Comparison of ENCODE assay signal across 1 cellular context in genomic region chr12:113440947-113441782, GRCh38.
TF ChIP-seq lines count a peak whose summit lies in the region.

No MANE protein-coding gene starts in this region.

TF ChIP-seq in HEK293, 187 proteins besides CTCF, POLR2A, EP300 and RAD21:
- TF ChIP-seq, protein P1, sequence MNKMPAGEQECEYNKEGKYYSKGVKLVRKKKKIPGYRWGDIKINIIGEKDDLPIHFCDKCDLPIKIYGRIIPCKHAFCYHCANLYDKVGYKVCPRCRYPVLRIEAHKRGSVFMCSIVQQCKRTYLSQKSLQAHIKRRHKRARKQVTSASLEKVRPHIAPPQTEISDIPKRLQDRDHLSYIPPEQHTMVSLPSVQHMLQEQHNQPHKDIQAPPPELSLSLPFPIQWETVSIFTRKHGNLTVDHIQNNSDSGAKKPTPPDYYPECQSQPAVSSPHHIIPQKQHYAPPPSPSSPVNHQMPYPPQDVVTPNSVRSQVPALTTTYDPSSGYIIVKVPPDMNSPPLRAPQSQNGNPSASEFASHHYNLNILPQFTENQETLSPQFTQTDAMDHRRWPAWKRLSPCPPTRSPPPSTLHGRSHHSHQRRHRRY (tag by site-specific recombination; IDR thresholded peaks at IDR 0.05): no peak
- TF ChIP-seq IKZF3 (tag by site-specific recombination; IDR thresholded peaks at IDR 0.05) (no peak), FEZF1 (tag by site-specific recombination; IDR thresholded peaks at IDR 0.05) (no peak), ZIC2 (tag by site-specific recombination; IDR thresholded peaks at IDR 0.05) (peak; percentile 34), ZNF221 (tag by site-specific recombination; IDR thresholded peaks at IDR 0.05; ENCODE audit: borderline replicate concordance) (no peak), GLIS1 (tag by site-specific recombination; IDR thresholded peaks at IDR 0.05) (0 out of 2 replicates have a peak, but pooled peaks have one; percentile 26), ZNF560 (tag by site-specific recombination; IDR thresholded peaks at IDR 0.05; ENCODE audit: borderline replicate concordance) (no peak), ZNF350 (tag by site-specific recombination; IDR thresholded peaks at IDR 0.05) (no peak), SP7 (tag by site-specific recombination; IDR thresholded peaks at IDR 0.05) (no peak)
